Comparison of ENCODE assay signal across 23 cellular contexts in genomic region chr11:134140961-134141490, GRCh38.
"Had no signal": no experiment of that assay in that cellular context is flagged by ENCODE, and none has a peak within 500 bp of the region (broad histone marks: within the 10 kb centered on the region; RNA-seq: fewer than 3 reads in every experiment).

No MANE protein-coding gene starts in this region.

- H3K27ac ChIP-seq: Peyer's patch, RWPE1, SJCRH30, VCaP had no signal

- ATAC-seq: activated CD8-positive, alpha-beta memory T cell treated with anti-CD3 and anti-CD28 coated beads, Interleukin-2, amount 10 ng/mL, durations not matched to agents 7 days and 5 days had no signal

- H3K9me3 ChIP-seq: Peyer's patch, SJCRH30, SK-N-SH had no signal

- H3K4me1 ChIP-seq: Peyer's patch, SJCRH30 had no signal

- H3K9me2 ChIP-seq: SK-N-SH had no signal

- H3K36me3 ChIP-seq: Peyer's patch had no signal

- H3K4me2 ChIP-seq: SK-N-SH had no signal

- H3K9ac ChIP-seq: SK-N-SH had no signal

- H3K4me3 ChIP-seq: Peyer's patch, SJCRH30 had no signal

- DNase-seq: activated CD4-positive, alpha-beta T cell treated with anti-CD3 and anti-CD28 coated beads, Interleukin-2, amount 50 U/mL, for 4 hours; activated CD4-positive, CD25-positive, alpha-beta regulatory T cell; activated CD8-positive, alpha-beta memory T cell treated with anti-CD3 and anti-CD28 coated beads, Interleukin-2, amount 10 ng/mL, durations not matched to agents 7 days and 5 days; activated effector memory CD4-positive, alpha-beta T cell treated with Interleukin-2 at 50 U/mL for 16 hours; activated naive CD4-positive, alpha-beta T cell; activated T-cell treated with anti-CD3 and anti-CD28 coated beads, Interleukin-2, amount 50 U/mL, for 24 hours; amygdala; Kasumi-1; KBM-7; NCI-H1105 treated with DMSO at 0.1 percent for 48 hours; NCI-H1436 treated with DMSO at 0.1 percent for 48 hours; NCI-H187; NCI-H2081; NCI-H510A treated with DMSO at 0.1 percent for 48 hours; NCI-H69; NK-92 treated with Interleukin-12 subunit alpha and Interleukin-12 subunit beta, amount 100 ng/mL, for 24 hours; Peyer's patch; Right ventricle myocardium superior; SJCRH30; SK-N-SH; T-helper 1 cell had no signal

- H3K27me3 ChIP-seq: Peyer's patch, SJCRH30 had no signal
